In genomic region chr15:49478982-49479381, GRCh38 we compare ENCODE assay signal across 5 cellular contexts. TPM values are rescaled to one million over a fixed set of nuclear protein-coding genes. Genes with fewer than 3 reads are reported as not detected.
"Had no signal": no experiment of that assay in that cellular context is flagged by ENCODE, and none has a peak within 500 bp of the region (broad histone marks: within the 10 kb centered on the region; RNA-seq: fewer than 3 reads in every experiment).

No MANE protein-coding gene starts in this region.

RNA-seq across cellular contexts. Expression of gene FGF7, which starts 55.9 kb away (rescaled TPM):
- total RNA-seq: dermis microvascular lymphatic vessel endothelial cell, endodermal cell, endothelial cell of umbilical vein, epithelial cell of proximal tubule, foreskin keratinocyte had no signal
- polyA plus RNA-seq: endothelial cell of umbilical vein, foreskin keratinocyte had no signal
